ENCODE assay signal across 10 cellular contexts in genomic region chr15:42078903-42079302, GRCh38. TPM values are rescaled to one million over a fixed set of nuclear protein-coding genes. Genes with fewer than 3 reads are reported as not detected.
"Had no signal": no experiment of that assay in that cellular context is flagged by ENCODE, and none has a peak within 500 bp of the region (broad histone marks: within the 10 kb centered on the region; RNA-seq: fewer than 3 reads in every experiment).

No MANE protein-coding gene starts in this region.

- DNase-seq: GOT3, HCEC 1CT, HFFc6, Kasumi-1, KG1 had no signal

- FAIRE-seq: H54, HTR-8/SVneo had no signal

RNA-seq across cellular contexts. Expression of gene PLA2G4D, which starts 15.5 kb away (rescaled TPM):
- total RNA-seq: HFFc6 had no signal
- polyA plus RNA-seq: IgD-negative memory B cell had no signal

RNA-seq across cellular contexts. Expression of gene PLA2G4E, which starts 58.1 kb away (rescaled TPM):
- total RNA-seq: H9, HFFc6, HT-29 had no signal
- polyA plus RNA-seq: IgD-negative memory B cell had no signal
